11 cellular contexts compared by ENCODE assay signal in the genomic region with DNA sequence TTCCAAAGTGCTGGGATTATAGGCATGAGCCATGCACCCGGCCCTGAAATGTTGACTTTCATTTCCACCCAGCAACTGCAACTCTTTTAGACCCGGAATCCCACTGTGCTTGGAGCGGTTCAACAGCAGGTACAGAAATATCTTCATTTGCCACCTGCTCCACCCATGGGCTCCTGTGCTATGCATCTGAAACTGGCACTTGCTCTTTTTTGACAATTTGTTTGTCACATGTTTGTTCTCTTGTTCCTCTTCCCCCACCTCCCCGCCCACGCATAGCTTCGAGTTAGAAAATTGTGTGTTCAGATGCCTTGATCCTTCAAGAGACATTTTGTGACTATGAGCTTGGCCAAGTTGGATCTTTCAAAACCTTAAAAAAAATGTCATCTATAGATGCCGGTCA. TPM values are rescaled to one million over a fixed set of nuclear protein-coding genes. Genes with fewer than 3 reads are reported as not detected.
DNase-seq lines count a peak whose midpoint lies in the region.
"Had no signal": no experiment of that assay in that cellular context is flagged by ENCODE, and none has a peak within 500 bp of the region (broad histone marks: within the 10 kb centered on the region; RNA-seq: fewer than 3 reads in every experiment).

No MANE protein-coding gene starts in this region.

- H3K36me3 Mint-ChIP-seq in CD4-positive, alpha-beta memory T cell, result no peaks in the 10 kb centered on the region

- H3K27ac ChIP-seq in CD4-positive, alpha-beta memory T cell (ENCODE audit: low read depth, low read length), result no peak overlapping the region

- H3K4me3 ChIP-seq in CD4-positive, alpha-beta memory T cell (ENCODE audit: low read length in 2 of 2), result no peak overlapping the region

- peak overlapping the region in 1 of 7 donors; percentile 38 for H3K27ac Mint-ChIP-seq in CD4-positive, alpha-beta memory T cell

- intact Hi-C loops in CD4-positive, alpha-beta memory T cell (cut with micrococcal nuclease), result loop anchor here (5.0 kb wide), 3 partner anchors 37 to 453 kb away; a partner anchor contains a TSS

- CTCF ChIA-PET in CD4-positive, alpha-beta memory T cell (lab: Charles Lee; ENCODE audit: partially characterized antibody), result interaction anchor here (0.9 to 9.8 kb wide), 5 partner anchors 10 to 206 kb away, joined by 3 to 127 read pairs (median 5); no protein-coding TSS in a partner anchor

- no peaks in the 10 kb centered on the region for H3K27me3 Mint-ChIP-seq in CD4-positive, alpha-beta memory T cell

- peaks cover 27% of the 10 kb centered on the region for H3K4me1 ChIP-seq in CD4-positive, alpha-beta memory T cell (ENCODE audit: insufficient read depth, low read length)

- no peaks in the 10 kb centered on the region for H3K9me3 Mint-ChIP-seq in CD4-positive, alpha-beta memory T cell

- H3K4me3 Mint-ChIP-seq in CD4-positive, alpha-beta memory T cell, result peak overlapping the region in 7 of 8 donors; percentile 9 to 59 (median 45)

- POLR2A ChIA-PET in CD4-positive, alpha-beta memory T cell (lab: Charles Lee; ENCODE audit: partially characterized antibody), result interaction anchor here (1.1 to 1.5 kb wide), 4 partner anchors 10 to 202 kb away, joined by 3 to 7 read pairs (median 4); no protein-coding TSS in a partner anchor

- no peaks in the 10 kb centered on the region for H3K9me3 ChIP-seq in CD4-positive, alpha-beta memory T cell (ENCODE audit: control insufficient read depth in 1 of 2, low read length in 2 of 2)

- no peaks in the 10 kb centered on the region for H3K36me3 ChIP-seq in CD4-positive, alpha-beta memory T cell (ENCODE audit: insufficient read depth, low read length)

- peaks cover 18 to 40% (median 29%) of the 10 kb centered on the region in 4 donors for H3K4me1 Mint-ChIP-seq in CD4-positive, alpha-beta memory T cell

- no peaks in the 10 kb centered on the region for H3K27me3 ChIP-seq in CD4-positive, alpha-beta memory T cell (ENCODE audit: insufficient read depth, low read length)

- DNase-seq in CD4-positive, alpha-beta memory T cell, result no peak
- DNase-seq in GM19238 (ENCODE audit: insufficient read length, low spot score) (peak; percentile 35), SIG-M5 (lab: John Stamatoyannopoulos, UW) (peak; percentile 38), medulla oblongata (ENCODE audit: extremely low spot score) (peak; percentile 74), NCI-H774 (lab: John Stamatoyannopoulos, UW) (no peak), NCI-H1436 (lab: John Stamatoyannopoulos, UW) (no peak), HPDE6-E6E7 (ENCODE audit: extremely low spot score) (no peak)
- DNase-seq in central memory CD4-positive, alpha-beta T cell, result no peak
- DNase-seq: activated naive CD8-positive, alpha-beta T cell treated with anti-CD3 and anti-CD28 coated beads, Interleukin-2, amount 10 ng/mL, durations not matched to agents 7 days and 5 days; NCI-H1417 treated with DMSO at 0.1 percent for 48 hours had no signal

RNA-seq across cellular contexts. Expression of a gene that starts 2.4 kb away (rescaled TPM):
- total RNA-seq in CD4-positive, alpha-beta memory T cell, result 1 to 10 TPM; 3.0 to 4.5 TPM
- 1 to 10 TPM in 1 of 2 donors, under 1 TPM in 1; 0.88 to 1.1 TPM for polyA plus RNA-seq in CD4-positive, alpha-beta memory T cell
- total RNA-seq: pulmonary artery endothelial cell had no signal

RNA-seq across cellular contexts. Expression of a gene that starts 46.6 kb away (rescaled TPM):
- not detected for total RNA-seq in CD4-positive, alpha-beta memory T cell
- polyA plus RNA-seq in CD4-positive, alpha-beta memory T cell, result not detected
- total RNA-seq: pulmonary artery endothelial cell had no signal

Comparison
In these comparisons a context has a peak if more than half of its experiments do, and no peak if none do; other contexts are left out.
1. DNase-seq: peak in GM19238 (single experiment), SIG-M5 (single experiment) and medulla oblongata (single experiment); none in CD4-positive, alpha-beta memory T cell (0 of 5), NCI-H774 (single experiment), NCI-H1436 (single experiment), HPDE6-E6E7 (single experiment) and central memory CD4-positive, alpha-beta T cell (single experiment).